Comparison of ENCODE assay signal across 7 cellular contexts in the genomic region with DNA sequence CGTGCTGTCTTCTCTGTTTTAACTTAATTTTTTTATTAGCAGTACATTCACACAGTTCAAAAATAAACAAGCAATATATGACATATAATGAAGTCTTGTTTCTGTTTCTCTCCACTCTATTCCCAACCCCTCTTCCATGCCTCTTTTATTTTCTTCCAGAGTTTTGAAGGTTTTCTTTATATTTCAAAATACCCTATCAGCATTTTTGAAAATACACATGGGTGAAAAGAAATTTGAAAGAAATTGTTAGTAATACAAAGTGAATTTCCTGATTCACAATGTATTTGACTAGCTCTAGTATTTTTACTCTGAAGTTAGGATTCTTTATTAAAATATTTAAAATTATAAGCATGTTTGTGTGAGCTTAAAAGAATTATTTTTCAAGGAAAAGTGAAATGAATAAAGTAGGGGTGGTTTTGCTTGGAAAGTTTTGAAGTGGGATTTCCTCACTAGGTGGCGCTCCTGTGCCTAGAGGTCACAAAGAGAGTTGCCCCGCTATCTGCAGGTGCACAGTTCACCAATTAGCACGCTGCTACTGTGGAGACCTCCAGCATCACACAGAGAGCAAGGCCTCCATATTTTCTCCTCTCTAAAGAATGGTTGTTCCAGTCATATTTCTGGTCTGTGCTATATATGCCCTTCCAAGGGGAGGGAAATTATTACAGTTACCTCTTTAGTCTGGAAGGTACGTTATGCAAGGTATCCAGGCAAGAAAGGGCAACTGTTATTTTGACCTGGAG.
DNase-seq lines count a peak whose midpoint lies in the region; ATAC-seq and FAIRE-seq lines count a peak whose summit lies in the region.

No MANE protein-coding gene starts in this region.

- DNase-seq in MV-4-11 (lab: John Stamatoyannopoulos, UW) (peak; percentile 12), T-helper 9 cell (peak; percentile 31), caudate nucleus (lab: John Stamatoyannopoulos, UW) (peak in 38 of 61 donors; percentile 1 to 50 (median 20)), medulla oblongata (ENCODE audit: extremely low spot score) (peak; percentile 75)
- DNase-seq in stimulated activated naive CD4-positive, alpha-beta T cell treated with Interleukin-2 at 50 U/mL for 16 hours (lab: John Stamatoyannopoulos, UW) = peak; percentile 11

- ATAC-seq in GM21723 (IDR thresholded peaks at IDR 0.05; ENCODE audit: unreplicated experiment) = peak; percentile 72

- FAIRE-seq in G401.6 (lab: Jason Lieb, UNC) = peak; percentile 88

- H3K27ac ChIP-seq in caudate nucleus (ENCODE audit: low read depth, low read length) = no peak overlapping the region

Comparison
In these comparisons a context has a peak if more than half of its experiments do, and no peak if none do; other contexts are left out.
1. DNase-seq: peak in every context shown above with its lines; median percentile 75 in medulla oblongata; 31 in T-helper 9 cell; 20 in caudate nucleus; 12 in MV-4-11; 11 in stimulated activated naive CD4-positive, alpha-beta T cell treated with Interleukin-2 at 50 U/mL for 16 hours.